ENCODE assay signal across 1 cellular context in genomic region chr16:54931041-54931756, GRCh38.
TF ChIP-seq lines count a peak whose summit lies in the region.

No MANE protein-coding gene starts in this region.

TF ChIP-seq in SK-N-SH treated with all-trans-retinoic acid at 6 μM for 48 hours, 23 proteins besides CTCF, POLR2A, EP300 and RAD21 (continued from another document):
- TF ChIP-seq CREB5 (CRISPR knock-in tag; IDR thresholded peaks at IDR 0.05; ENCODE audit: low read depth) (no peak), ZFP30 (CRISPR knock-in tag; IDR thresholded peaks at IDR 0.05) (no peak), ZFP3 (CRISPR knock-in tag; IDR thresholded peaks at IDR 0.05) (no peak), POU6F1 (CRISPR knock-in tag; IDR thresholded peaks at IDR 0.05; ENCODE audit: borderline replicate concordance, low read depth) (no peak), PATZ1 (CRISPR knock-in tag; IDR thresholded peaks at IDR 0.05; ENCODE audit: borderline replicate concordance) (no peak), TOX (CRISPR knock-in tag; IDR thresholded peaks at IDR 0.05; ENCODE audit: borderline replicate concordance) (no peak), ARNTL (CRISPR knock-in tag; IDR thresholded peaks at IDR 0.05; ENCODE audit: borderline replicate concordance, low read depth) (no peak)
